Comparison of ENCODE assay signal across 18 cellular contexts in genomic region chr12:65598688-65599087, GRCh38.
"Had no signal": no experiment of that assay in that cellular context is flagged by ENCODE, and none has a peak within 500 bp of the region (broad histone marks: within the 10 kb centered on the region; RNA-seq: fewer than 3 reads in every experiment).

No MANE protein-coding gene starts in this region.

- H3K36me3 ChIP-seq: esophagus muscularis mucosa, gastrocnemius medialis, heart right ventricle, transverse colon had no signal

- H3K27ac ChIP-seq: esophagus muscularis mucosa, gastrocnemius medialis, heart right ventricle, testis, transverse colon had no signal

- H3K9me3 Mint-ChIP-seq: nephron progenitor cell; stimulated activated naive B cell treated with anti-CD40 and anti-IgM and Interleukin-4, amounts not matched to agents 10 μg/mL and 1 μg/mL and 100 μg/mL, for 72 hours; stimulated activated naive CD8-positive, alpha-beta T cell treated with anti-CD3 and anti-CD28 coated beads, Interleukin-15, amount 100 ng/mL, for 72 hours had no signal

- H3K4me3 ChIP-seq: esophagus muscularis mucosa, gastrocnemius medialis, heart right ventricle, lung, testis, transverse colon had no signal

- H3K4me3 Mint-ChIP-seq: naive thymus-derived CD4-positive, alpha-beta T cell; nephron progenitor cell; stimulated activated naive B cell treated with anti-CD40 and anti-IgM and Interleukin-4, amounts not matched to agents 10 μg/mL and 1 μg/mL and 100 μg/mL, for 72 hours; stimulated activated naive CD8-positive, alpha-beta T cell treated with anti-CD3 and anti-CD28 coated beads, Interleukin-15, amount 100 ng/mL, for 72 hours had no signal

- H3K27me3 ChIP-seq: testis had no signal

- DNase-seq: effector memory CD4-positive, alpha-beta T cell; gastrocnemius medialis; heart right ventricle; hypothalamus; left colon; left ventricle myocardium superior; mesenchymal stem cell; naive thymus-derived CD4-positive, alpha-beta T cell; nephron progenitor cell; stimulated activated CD4-positive, alpha-beta T cell treated with anti-CD3 and anti-CD28 coated beads, Interleukin-2, amount 100 ng/mL, for 24 hours; stimulated activated CD4-positive, alpha-beta T cell treated with anti-CD3 and anti-CD28 coated beads, Interleukin-4, amount 100 ng/mL, for 4 hours; stimulated activated naive B cell treated with anti-CD40 and anti-IgM and Interleukin-4, amounts not matched to agents 10 μg/mL and 1 μg/mL and 100 μg/mL, for 72 hours; stimulated activated naive CD8-positive, alpha-beta T cell treated with anti-CD3 and anti-CD28 coated beads, Interleukin-15, amount 100 ng/mL, for 72 hours; testis; transverse colon had no signal

- ATAC-seq: gastrocnemius medialis; heart right ventricle; left colon; left ventricle myocardium superior; naive thymus-derived CD4-positive, alpha-beta T cell; sciatic nerve; stimulated activated naive B cell treated with anti-CD40 and anti-IgM and Interleukin-4, amounts not matched to agents 10 μg/mL and 1 μg/mL and 100 μg/mL, for 72 hours; stimulated activated naive CD8-positive, alpha-beta T cell treated with anti-CD3 and anti-CD28 coated beads, Interleukin-15, amount 100 ng/mL, for 72 hours had no signal

- H3K4me1 Mint-ChIP-seq: stimulated activated naive B cell treated with anti-CD40 and anti-IgM and Interleukin-4, amounts not matched to agents 10 μg/mL and 1 μg/mL and 100 μg/mL, for 72 hours; stimulated activated naive CD8-positive, alpha-beta T cell treated with anti-CD3 and anti-CD28 coated beads, Interleukin-15, amount 100 ng/mL, for 72 hours had no signal

- H3K27ac Mint-ChIP-seq: naive thymus-derived CD4-positive, alpha-beta T cell; nephron progenitor cell; stimulated activated naive B cell treated with anti-CD40 and anti-IgM and Interleukin-4, amounts not matched to agents 10 μg/mL and 1 μg/mL and 100 μg/mL, for 72 hours; stimulated activated naive CD8-positive, alpha-beta T cell treated with anti-CD3 and anti-CD28 coated beads, Interleukin-15, amount 100 ng/mL, for 72 hours had no signal

- H3K9me3 ChIP-seq: esophagus muscularis mucosa, gastrocnemius medialis, heart right ventricle, testis, transverse colon had no signal

- H3K36me3 Mint-ChIP-seq: naive thymus-derived CD4-positive, alpha-beta T cell; stimulated activated naive B cell treated with anti-CD40 and anti-IgM and Interleukin-4, amounts not matched to agents 10 μg/mL and 1 μg/mL and 100 μg/mL, for 72 hours had no signal
